25 cellular contexts compared by ENCODE assay signal in genomic region chr4:9782136-9782436, GRCh38. TPM values are rescaled to one million over a fixed set of nuclear protein-coding genes. Genes with fewer than 3 reads are reported as not detected.
DNase-seq lines count a peak whose midpoint lies in the region; ATAC-seq, FAIRE-seq and TF ChIP-seq lines count a peak whose summit lies in the region.
"Had no signal": no experiment of that assay in that cellular context is flagged by ENCODE, and none has a peak within 500 bp of the region (broad histone marks: within the 10 kb centered on the region; RNA-seq: fewer than 3 reads in every experiment).

No MANE protein-coding gene starts in this region.

- no peak for TF ChIP-seq EP300 in H1 (IDR thresholded peaks at IDR 0.05; ENCODE audit: borderline replicate concordance in 1 of 2, low read depth in 2 of 2, low read length in 2 of 2)

- no peak overlapping the region for H2BK20ac ChIP-seq in H1 (ENCODE audit: low read length)

- H3K9ac ChIP-seq in HUES6 (ENCODE audit: low read length): no peak overlapping the region
- H3K9ac ChIP-seq in H1 (replicated peaks in 1 of 4; ENCODE audit: extremely low read depth in 1 of 4, low read depth in 3 of 4, low read length in 3 of 4): no peak overlapping the region
- no peak overlapping the region for H3K9ac ChIP-seq in iPS-18a (ENCODE audit: low read length)
- H3K9ac ChIP-seq in neural progenitor cell: no peak overlapping the region

- DNase-seq in H1 (ENCODE audit: low read depth in 1 of 2, low spot score in 2 of 2): no peak
- no peak for DNase-seq in neural progenitor cell (ENCODE audit: low spot score)
- DNase-seq in 8988T: no peak
- DNase-seq in activated effector memory CD4-positive, alpha-beta T cell treated with anti-CD3 and anti-CD28 coated beads, Interleukin-2, amount 50 U/mL, for 16 hours: no peak
- no peak for DNase-seq in NCI-H2081 treated with DMSO at 0.1 percent for 48 hours (lab: John Stamatoyannopoulos, UW)
- no peak for DNase-seq in natural killer cell treated with Interleukin-12 subunit alpha and Interleukin-12 subunit beta and Interleukin-15 and Interleukin-18, amount 100 ng/mL, for 72 hours (ENCODE audit: low spot score)
- DNase-seq: CD4-positive, CD25-positive, alpha-beta regulatory T cell; DMS79; HCEC 1CT; Karpas-422; MV-4-11; NCI-H1105 treated with DMSO at 0.1 percent for 48 hours; NCI-H1694 treated with DMSO at 0.1 percent for 48 hours; NCI-H446 treated with DMSO at 0.1 percent for 48 hours; NCI-H526 treated with DMSO at 0.1 percent for 48 hours; PC-3; Right ventricle myocardium superior had no signal

- H3K4me1 ChIP-seq in HUES6 (ENCODE audit: control insufficient read depth, insufficient read depth, low read length) (no peaks in the 10 kb centered on the region), H1 (replicated peaks in 1 of 4; ENCODE audit: control insufficient read depth in 3 of 4, insufficient read depth in 4 of 4, low read length in 3 of 4) (no peaks in the 10 kb centered on the region; a peak in 1 of 7 replicates), iPS-18a (ENCODE audit: control insufficient read depth, low read depth, low read length) (no peaks in the 10 kb centered on the region), neural progenitor cell (no peaks in the 10 kb centered on the region)

- H3K4me1 Mint-ChIP-seq in neural progenitor cell: peaks cover 3% of the 10 kb centered on the region
- no peaks in the 10 kb centered on the region for H3K4me1 Mint-ChIP-seq in natural killer cell treated with Interleukin-12 subunit alpha and Interleukin-12 subunit beta and Interleukin-15 and Interleukin-18, amount 100 ng/mL, for 72 hours (ENCODE audit: low read depth in 2 of 2)
- H3K4me1 Mint-ChIP-seq: CD4-positive, CD25-positive, alpha-beta regulatory T cell had no signal

- H3K9me3 Mint-ChIP-seq in neural progenitor cell: peaks cover 10% of the 10 kb centered on the region
- H3K9me3 Mint-ChIP-seq in natural killer cell treated with Interleukin-12 subunit alpha and Interleukin-12 subunit beta and Interleukin-15 and Interleukin-18, amount 100 ng/mL, for 72 hours: no peaks in the 10 kb centered on the region

- H2BK120ac ChIP-seq in H1 (replicated peaks; ENCODE audit: low read depth, low read length): no peak overlapping the region

- TF ChIP-seq RAD21 in H1 (IDR thresholded peaks at IDR 0.05 in 1 of 2, conservative IDR thresholded peaks at IDR 0.05 in 1 of 2; ENCODE audit: low read depth in 2 of 2, low read length in 2 of 2): no peak

- no peak overlapping the region for H2BK5ac ChIP-seq in H1 (ENCODE audit: low read depth, low read length)

- no peaks in the 10 kb centered on the region for H3K36me3 ChIP-seq in HUES6 (ENCODE audit: control insufficient read depth, insufficient read depth, low read length)
- H3K36me3 ChIP-seq in H1 (ENCODE audit: control insufficient read depth in 2 of 4, insufficient read depth in 4 of 4, low read length in 3 of 4): no peaks in the 10 kb centered on the region
- no peaks in the 10 kb centered on the region for H3K36me3 ChIP-seq in iPS-18a (ENCODE audit: control insufficient read depth, low read depth, low read length)
- H3K36me3 ChIP-seq in neural progenitor cell: no peaks in the 10 kb centered on the region

- no peaks in the 10 kb centered on the region for H4K20me1 ChIP-seq in H1 (replicated peaks in 1 of 2; ENCODE audit: control insufficient read depth in 1 of 2, insufficient read depth in 2 of 2, low read length in 2 of 2)
- no peaks in the 10 kb centered on the region for H4K20me1 ChIP-seq in neural progenitor cell (ENCODE audit: low read depth)

- peaks cover 2% of the 10 kb centered on the region for H3K36me3 Mint-ChIP-seq in neural progenitor cell
- H3K36me3 Mint-ChIP-seq in natural killer cell treated with Interleukin-12 subunit alpha and Interleukin-12 subunit beta and Interleukin-15 and Interleukin-18, amount 100 ng/mL, for 72 hours: no peaks in the 10 kb centered on the region
- H3K36me3 Mint-ChIP-seq: CD4-positive, CD25-positive, alpha-beta regulatory T cell had no signal

- WGBS in H1 (ENCODE audit: extremely low coverage in 1 of 2, insufficient coverage in 1 of 2, insufficient read length in 1 of 2, insufficient replicate concordance in 2 of 2, low coverage in 1 of 2, low lambda C conversion rate in 2 of 2, missing lambda C conversion rate in 1 of 2), 2 experiments: 80% methylated on average over 19 of the region's 22 CpGs; no CpG with 5 or more reads in 1 of the 2 experiments

- POLR2A ChIA-PET in H1 (lab: Charles Lee; ENCODE audit: partially characterized antibody): no interaction called here

- H3K79me2 ChIP-seq in H1 (ENCODE audit: control insufficient read depth in 1 of 2, insufficient read depth in 2 of 2, low read length in 2 of 2) (no peaks in the 10 kb centered on the region), neural progenitor cell (ENCODE audit: low read depth) (no peaks in the 10 kb centered on the region)

- H3K27me3 ChIP-seq in HUES6 (ENCODE audit: control insufficient read depth, insufficient read depth, low read length) (peaks cover 89% of the 10 kb centered on the region), H1 (replicated peaks in 1 of 4; ENCODE audit: control insufficient read depth in 3 of 4, extremely low read depth in 1 of 4, insufficient read depth in 3 of 4, low read length in 3 of 4) (peaks cover 13 to 36% (median 31%) of the 10 kb centered on the region in 4 experiments), iPS-18a (ENCODE audit: control insufficient read depth, insufficient read depth, low read length) (peaks cover 46% of the 10 kb centered on the region), neural progenitor cell (peaks cover 96% of the 10 kb centered on the region)

- H3K23ac ChIP-seq in H1 (ENCODE audit: insufficient read length): no peak overlapping the region

- no peak for TF ChIP-seq POLR2A in H1 (IDR thresholded peaks at IDR 0.05; ENCODE audit: control extremely low read depth in 1 of 2, low read depth in 2 of 2, low read length in 2 of 2)

- H2BK12ac ChIP-seq in H1 (ENCODE audit: low read depth, low read length): 0 out of 2 replicates have a peak overlapping the region, but pooled peaks have one; percentile 39

- peak overlapping the region; percentile 62 for H3K4me3 ChIP-seq in HUES6 (ENCODE audit: low read depth, low read length)
- peak overlapping the region; percentile 29 to 66 (median 34); a peak in 7 of 8 replicates for H3K4me3 ChIP-seq in H1 (ENCODE audit: extremely low read depth in 1 of 4, insufficient read depth in 2 of 4, low read depth in 3 of 4, low read length in 4 of 4)
- peak overlapping the region; percentile 54 for H3K4me3 ChIP-seq in iPS-18a (ENCODE audit: low read length)
- peak overlapping the region; percentile 63 for H3K4me3 ChIP-seq in neural progenitor cell

- no peak for ATAC-seq in natural killer cell treated with Interleukin-12 subunit alpha and Interleukin-12 subunit beta and Interleukin-15 and Interleukin-18, amount 100 ng/mL, for 72 hours
- ATAC-seq: PC-3 had no signal

- no peak overlapping the region for H4K8ac ChIP-seq in H1 (ENCODE audit: extremely low read depth, insufficient read depth, low read length)

- H2AK5ac ChIP-seq in H1 (ENCODE audit: low read depth, low read length): no peak overlapping the region

- H3K4ac ChIP-seq in H1 (replicated peaks; ENCODE audit: insufficient read length, low read depth, low read length): no peak overlapping the region

- no peak overlapping the region for H3K4me3 Mint-ChIP-seq in neural progenitor cell
- no peak overlapping the region for H3K4me3 Mint-ChIP-seq in natural killer cell treated with Interleukin-12 subunit alpha and Interleukin-12 subunit beta and Interleukin-15 and Interleukin-18, amount 100 ng/mL, for 72 hours
- H3K4me3 Mint-ChIP-seq: CD4-positive, CD25-positive, alpha-beta regulatory T cell had no signal

- no peak overlapping the region for H2BK15ac ChIP-seq in H1 (ENCODE audit: low read length)

- H2AFZ ChIP-seq in H1 (ENCODE audit: low read length): 0 out of 2 replicates have a peak overlapping the region, but pooled peaks have one; percentile 50
- peak overlapping the region; percentile 95 for H2AFZ ChIP-seq in neural progenitor cell (replicated peaks)

- peaks cover 49% of the 10 kb centered on the region for H3K27me3 Mint-ChIP-seq in neural progenitor cell (ENCODE audit: insufficient read depth, low read depth)
- peaks cover 49 to 60% of the 10 kb centered on the region in 2 donors for H3K27me3 Mint-ChIP-seq in natural killer cell treated with Interleukin-12 subunit alpha and Interleukin-12 subunit beta and Interleukin-15 and Interleukin-18, amount 100 ng/mL, for 72 hours

- no peak overlapping the region for H3K14ac ChIP-seq in H1 (ENCODE audit: insufficient read length)

- no peak overlapping the region for H4K5ac ChIP-seq in H1 (ENCODE audit: insufficient read length, low read depth, low read length)

- CTCF ChIA-PET in H1 (lab: Charles Lee; ENCODE audit: partially characterized antibody): interaction anchor here (1.2 kb wide), 1 partner anchor 100 kb away, joined by 3 read pairs; no protein-coding TSS in a partner anchor

- TF ChIP-seq CTCF in H1 (IDR thresholded peaks at IDR 0.05; ENCODE audit: control extremely low read depth in 1 of 3, insufficient read depth in 1 of 3, low read depth in 1 of 3, low read length in 3 of 3) (no peak), neural progenitor cell (IDR thresholded peaks at IDR 0.05) (no peak)

- H3K18ac ChIP-seq in H1 (ENCODE audit: extremely low read depth, low read length): no peak overlapping the region

- H4K91ac ChIP-seq in H1 (replicated peaks; ENCODE audit: insufficient read length, low read length): no peak overlapping the region

- no peak overlapping the region for H3K27ac Mint-ChIP-seq in neural progenitor cell
- H3K27ac Mint-ChIP-seq in natural killer cell treated with Interleukin-12 subunit alpha and Interleukin-12 subunit beta and Interleukin-15 and Interleukin-18, amount 100 ng/mL, for 72 hours: no peak overlapping the region
- H3K27ac Mint-ChIP-seq: CD4-positive, CD25-positive, alpha-beta regulatory T cell had no signal

- H3K9me3 ChIP-seq in HUES6 (ENCODE audit: control insufficient read depth, insufficient read depth, low read depth, low read length) (no peaks in the 10 kb centered on the region), H1 (ENCODE audit: insufficient read depth in 2 of 2, low read depth in 1 of 2, low read length in 1 of 2) (no peaks in the 10 kb centered on the region), iPS-18a (ENCODE audit: control insufficient read depth, low read depth, low read length) (no peaks in the 10 kb centered on the region), neural progenitor cell (ENCODE audit: low read depth) (no peaks in the 10 kb centered on the region)

- no peak for FAIRE-seq in H1 (lab: Jason Lieb, UNC)
- FAIRE-seq: HTR-8/SVneo had no signal

- H3K23me2 ChIP-seq in H1 (ENCODE audit: low read depth, low read length): no peaks in the 10 kb centered on the region; the same call in 1 of the 2 replicates

- peak overlapping the region; percentile 51 to 79 for H3K4me2 ChIP-seq in H1 (ENCODE audit: insufficient read depth in 1 of 2, low read depth in 2 of 2, low read length in 2 of 2)
- peak overlapping the region; percentile 95 for H3K4me2 ChIP-seq in neural progenitor cell

- no peak overlapping the region for H3K27ac ChIP-seq in HUES6 (ENCODE audit: low read depth, low read length)
- H3K27ac ChIP-seq in H1 (ENCODE audit: low read depth, low read length): no peak overlapping the region
- H3K27ac ChIP-seq in iPS-18a (ENCODE audit: low read length): no peak overlapping the region
- H3K27ac ChIP-seq in neural progenitor cell: no peak overlapping the region

- H3F3A ChIP-seq in neural progenitor cell (ENCODE audit: low read depth): no peaks in the 10 kb centered on the region

- no peak overlapping the region for H3K56ac ChIP-seq in H1 (replicated peaks; ENCODE audit: insufficient read length, low read depth, low read length)

- no peaks in the 10 kb centered on the region for H3K79me1 ChIP-seq in H1 (ENCODE audit: low read depth, low read length)

RNA-seq across cellular contexts. Expression of gene DRD5, which starts 0.7 kb away (rescaled TPM):
- 0.11 TPM in 1 of 2 replicates, not detected in the other for total RNA-seq in H1 (2021; fragmentation: NEBNext Ultra II Directional; extraction: Animal tissue kit (Norgen Biotek cat#: 25700))
- 0.21 and 0.28 TPM in 2 replicates for polyA plus RNA-seq in H1 (2011; rRNA removed)
- polyA plus RNA-seq in H1 (2011; cell fraction: cytosol; rRNA removed): 0.21 TPM
- 0.04 TPM for polyA plus RNA-seq in H1 (2011; cell fraction: nucleus; rRNA removed)
- polyA plus RNA-seq in H1 (2012, experiment 1 of 2): 0.07 to 0.18 TPM (median 0.15 TPM) in 3 of 4 replicates, not detected in the other
- polyA plus RNA-seq in H1 (2012, experiment 2 of 2): 0.13 TPM
- 0.12 TPM for polyA plus RNA-seq in H1 (2013, experiment 1 of 2)
- 0.13 TPM for polyA plus RNA-seq in H1 (2013, experiment 2 of 2)
- polyA minus RNA-seq in H1 (2011; rRNA and poly(A)+ RNA removed): 0.06 and 0.12 TPM in 2 replicates
- polyA minus RNA-seq in H1 (2011; cell fraction: cytosol; rRNA and poly(A)+ RNA removed): not detected
- 0.50 TPM for polyA minus RNA-seq in H1 (2011; cell fraction: nucleus; rRNA and poly(A)+ RNA removed)
- total RNA-seq in neural progenitor cell (ENCODE audit: low replicate concordance): 0.06 TPM in 1 of 2 replicates, not detected in the other
- not detected for total RNA-seq in natural killer cell treated with Interleukin-12 subunit alpha and Interleukin-12 subunit beta and Interleukin-15 and Interleukin-18, amount 100 ng/mL, for 72 hours
- total RNA-seq: A673; CD4-positive, CD25-positive, alpha-beta regulatory T cell; M059J; PC-3; Right ventricle myocardium superior; RPMI7951; SK-MEL-5 had no signal
- polyA plus RNA-seq: BJ; CD4-positive, CD25-positive, alpha-beta regulatory T cell had no signal
